ENCODE assay signal across 1 cellular context in the genomic region with DNA sequence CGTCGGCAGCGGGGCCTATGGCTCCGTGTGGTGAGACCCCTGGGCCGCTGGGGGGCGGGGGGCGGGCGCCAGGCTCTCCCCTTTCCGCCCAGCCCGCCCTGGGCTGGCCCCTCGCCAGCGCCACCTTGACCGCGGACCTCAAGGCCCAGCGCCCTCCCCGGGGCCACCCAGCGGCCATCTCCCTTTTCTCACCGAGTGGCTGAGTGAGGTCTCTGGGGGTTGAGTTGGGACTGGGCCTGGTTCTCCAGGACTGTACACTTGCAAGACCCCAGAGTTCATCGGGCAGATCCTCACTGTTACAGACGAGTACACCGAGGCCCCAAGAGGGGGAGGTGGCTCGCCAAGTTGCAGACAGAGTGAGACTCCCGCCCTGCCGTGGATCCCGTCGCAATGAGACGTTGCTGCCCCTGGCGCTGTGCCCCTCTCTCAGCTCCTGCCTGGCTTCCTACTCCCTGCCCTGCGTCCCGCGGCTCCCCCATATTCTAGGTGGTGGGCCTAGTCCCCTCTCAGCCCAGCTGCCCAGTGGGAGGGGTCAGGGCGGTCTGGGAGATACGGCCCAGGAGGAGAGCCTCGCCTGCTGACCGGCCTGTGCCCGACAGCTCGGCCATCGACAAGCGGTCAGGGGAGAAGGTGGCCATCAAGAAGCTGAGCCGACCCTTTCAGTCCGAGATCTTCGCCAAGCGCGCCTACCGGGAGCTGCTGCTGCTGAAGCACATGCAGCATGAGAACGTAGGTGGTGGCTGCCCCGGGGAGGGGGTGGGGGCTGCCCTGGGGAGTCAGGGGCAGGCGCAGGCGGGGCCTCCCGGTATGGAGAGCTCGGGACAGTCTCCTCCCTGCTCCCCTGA.
TF ChIP-seq lines count a peak whose summit lies in the region.

No MANE protein-coding gene starts in this region.

TF ChIP-seq in HEK293, 187 proteins besides CTCF, POLR2A, EP300 and RAD21 (continued from another document and continues in another):
- TF ChIP-seq, protein P1, sequence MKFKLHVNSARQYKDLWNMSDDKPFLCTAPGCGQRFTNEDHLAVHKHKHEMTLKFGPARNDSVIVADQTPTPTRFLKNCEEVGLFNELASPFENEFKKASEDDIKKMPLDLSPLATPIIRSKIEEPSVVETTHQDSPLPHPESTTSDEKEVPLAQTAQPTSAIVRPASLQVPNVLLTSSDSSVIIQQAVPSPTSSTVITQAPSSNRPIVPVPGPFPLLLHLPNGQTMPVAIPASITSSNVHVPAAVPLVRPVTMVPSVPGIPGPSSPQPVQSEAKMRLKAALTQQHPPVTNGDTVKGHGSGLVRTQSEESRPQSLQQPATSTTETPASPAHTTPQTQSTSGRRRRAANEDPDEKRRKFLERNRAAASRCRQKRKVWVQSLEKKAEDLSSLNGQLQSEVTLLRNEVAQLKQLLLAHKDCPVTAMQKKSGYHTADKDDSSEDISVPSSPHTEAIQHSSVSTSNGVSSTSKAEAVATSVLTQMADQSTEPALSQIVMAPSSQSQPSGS (tag by site-specific recombination; IDR thresholded peaks at IDR 0.05; ENCODE audit: low read depth) = no peak
- peak; percentile 67 for TF ChIP-seq SP3 (tag by site-specific recombination; IDR thresholded peaks at IDR 0.05)
- no peak for TF ChIP-seq KLF9 (tag by site-specific recombination; IDR thresholded peaks at IDR 0.05; ENCODE audit: low read depth)
- TF ChIP-seq ZFP41 (tag by site-specific recombination; IDR thresholded peaks at IDR 0.05; ENCODE audit: borderline replicate concordance) = no peak
- TF ChIP-seq, protein P2, sequence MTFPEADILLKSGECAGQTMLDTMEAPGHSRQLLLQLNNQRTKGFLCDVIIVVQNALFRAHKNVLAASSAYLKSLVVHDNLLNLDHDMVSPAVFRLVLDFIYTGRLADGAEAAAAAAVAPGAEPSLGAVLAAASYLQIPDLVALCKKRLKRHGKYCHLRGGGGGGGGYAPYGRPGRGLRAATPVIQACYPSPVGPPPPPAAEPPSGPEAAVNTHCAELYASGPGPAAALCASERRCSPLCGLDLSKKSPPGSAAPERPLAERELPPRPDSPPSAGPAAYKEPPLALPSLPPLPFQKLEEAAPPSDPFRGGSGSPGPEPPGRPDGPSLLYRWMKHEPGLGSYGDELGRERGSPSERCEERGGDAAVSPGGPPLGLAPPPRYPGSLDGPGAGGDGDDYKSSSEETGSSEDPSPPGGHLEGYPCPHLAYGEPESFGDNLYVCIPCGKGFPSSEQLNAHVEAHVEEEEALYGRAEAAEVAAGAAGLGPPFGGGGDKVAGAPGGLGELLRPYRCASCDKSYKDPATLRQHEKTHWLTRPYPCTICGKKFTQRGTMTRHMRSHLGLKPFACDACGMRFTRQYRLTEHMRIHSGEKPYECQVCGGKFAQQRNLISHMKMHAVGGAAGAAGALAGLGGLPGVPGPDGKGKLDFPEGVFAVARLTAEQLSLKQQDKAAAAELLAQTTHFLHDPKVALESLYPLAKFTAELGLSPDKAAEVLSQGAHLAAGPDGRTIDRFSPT (tag by site-specific recombination; IDR thresholded peaks at IDR 0.05) = no peak; the same call in 1 of the 2 replicates
- no peak for TF ChIP-seq KLF16 (tag by site-specific recombination; IDR thresholded peaks at IDR 0.05)
- no peak for TF ChIP-seq ZNF792 (tag by site-specific recombination; IDR thresholded peaks at IDR 0.05)
- TF ChIP-seq RBAK (tag by site-specific recombination; IDR thresholded peaks at IDR 0.05) = no peak
- TF ChIP-seq, protein P3, sequence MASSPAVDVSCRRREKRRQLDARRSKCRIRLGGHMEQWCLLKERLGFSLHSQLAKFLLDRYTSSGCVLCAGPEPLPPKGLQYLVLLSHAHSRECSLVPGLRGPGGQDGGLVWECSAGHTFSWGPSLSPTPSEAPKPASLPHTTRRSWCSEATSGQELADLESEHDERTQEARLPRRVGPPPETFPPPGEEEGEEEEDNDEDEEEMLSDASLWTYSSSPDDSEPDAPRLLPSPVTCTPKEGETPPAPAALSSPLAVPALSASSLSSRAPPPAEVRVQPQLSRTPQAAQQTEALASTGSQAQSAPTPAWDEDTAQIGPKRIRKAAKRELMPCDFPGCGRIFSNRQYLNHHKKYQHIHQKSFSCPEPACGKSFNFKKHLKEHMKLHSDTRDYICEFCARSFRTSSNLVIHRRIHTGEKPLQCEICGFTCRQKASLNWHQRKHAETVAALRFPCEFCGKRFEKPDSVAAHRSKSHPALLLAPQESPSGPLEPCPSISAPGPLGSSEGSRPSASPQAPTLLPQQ (tag by site-specific recombination; IDR thresholded peaks at IDR 0.05) = no peak
- TF ChIP-seq KLF7 (tag by site-specific recombination; IDR thresholded peaks at IDR 0.05; ENCODE audit: borderline replicate concordance) = no peak
- TF ChIP-seq ZNF112 (tag by site-specific recombination; IDR thresholded peaks at IDR 0.05) = no peak
- no peak for TF ChIP-seq ZNF777 (tag by site-specific recombination; IDR thresholded peaks at IDR 0.05; ENCODE audit: borderline replicate concordance)
- TF ChIP-seq, protein P4, sequence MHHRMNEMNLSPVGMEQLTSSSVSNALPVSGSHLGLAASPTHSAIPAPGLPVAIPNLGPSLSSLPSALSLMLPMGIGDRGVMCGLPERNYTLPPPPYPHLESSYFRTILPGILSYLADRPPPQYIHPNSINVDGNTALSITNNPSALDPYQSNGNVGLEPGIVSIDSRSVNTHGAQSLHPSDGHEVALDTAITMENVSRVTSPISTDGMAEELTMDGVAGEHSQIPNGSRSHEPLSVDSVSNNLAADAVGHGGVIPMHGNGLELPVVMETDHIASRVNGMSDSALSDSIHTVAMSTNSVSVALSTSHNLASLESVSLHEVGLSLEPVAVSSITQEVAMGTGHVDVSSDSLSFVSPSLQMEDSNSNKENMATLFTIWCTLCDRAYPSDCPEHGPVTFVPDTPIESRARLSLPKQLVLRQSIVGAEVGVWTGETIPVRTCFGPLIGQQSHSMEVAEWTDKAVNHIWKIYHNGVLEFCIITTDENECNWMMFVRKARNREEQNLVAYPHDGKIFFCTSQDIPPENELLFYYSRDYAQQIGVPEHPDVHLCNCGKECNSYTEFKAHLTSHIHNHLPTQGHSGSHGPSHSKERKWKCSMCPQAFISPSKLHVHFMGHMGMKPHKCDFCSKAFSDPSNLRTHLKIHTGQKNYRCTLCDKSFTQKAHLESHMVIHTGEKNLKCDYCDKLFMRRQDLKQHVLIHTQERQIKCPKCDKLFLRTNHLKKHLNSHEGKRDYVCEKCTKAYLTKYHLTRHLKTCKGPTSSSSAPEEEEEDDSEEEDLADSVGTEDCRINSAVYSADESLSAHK (tag by site-specific recombination; IDR thresholded peaks at IDR 0.05) = no peak
- TF ChIP-seq, protein P5, sequence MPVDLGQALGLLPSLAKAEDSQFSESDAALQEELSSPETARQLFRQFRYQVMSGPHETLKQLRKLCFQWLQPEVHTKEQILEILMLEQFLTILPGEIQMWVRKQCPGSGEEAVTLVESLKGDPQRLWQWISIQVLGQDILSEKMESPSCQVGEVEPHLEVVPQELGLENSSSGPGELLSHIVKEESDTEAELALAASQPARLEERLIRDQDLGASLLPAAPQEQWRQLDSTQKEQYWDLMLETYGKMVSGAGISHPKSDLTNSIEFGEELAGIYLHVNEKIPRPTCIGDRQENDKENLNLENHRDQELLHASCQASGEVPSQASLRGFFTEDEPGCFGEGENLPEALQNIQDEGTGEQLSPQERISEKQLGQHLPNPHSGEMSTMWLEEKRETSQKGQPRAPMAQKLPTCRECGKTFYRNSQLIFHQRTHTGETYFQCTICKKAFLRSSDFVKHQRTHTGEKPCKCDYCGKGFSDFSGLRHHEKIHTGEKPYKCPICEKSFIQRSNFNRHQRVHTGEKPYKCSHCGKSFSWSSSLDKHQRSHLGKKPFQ (tag by site-specific recombination; IDR thresholded peaks at IDR 0.05) = no peak
- TF ChIP-seq ZNF654 (tag by site-specific recombination; IDR thresholded peaks at IDR 0.05; ENCODE audit: low read depth) = no peak
- TF ChIP-seq ZFHX2 (tag by site-specific recombination; conservative IDR thresholded peaks at IDR 0.05) = peak; percentile 73
- peak; percentile 30; the same call in 1 of the 2 replicates for TF ChIP-seq ZBTB20 (tag by site-specific recombination; IDR thresholded peaks at IDR 0.05)
- TF ChIP-seq, protein P6, sequence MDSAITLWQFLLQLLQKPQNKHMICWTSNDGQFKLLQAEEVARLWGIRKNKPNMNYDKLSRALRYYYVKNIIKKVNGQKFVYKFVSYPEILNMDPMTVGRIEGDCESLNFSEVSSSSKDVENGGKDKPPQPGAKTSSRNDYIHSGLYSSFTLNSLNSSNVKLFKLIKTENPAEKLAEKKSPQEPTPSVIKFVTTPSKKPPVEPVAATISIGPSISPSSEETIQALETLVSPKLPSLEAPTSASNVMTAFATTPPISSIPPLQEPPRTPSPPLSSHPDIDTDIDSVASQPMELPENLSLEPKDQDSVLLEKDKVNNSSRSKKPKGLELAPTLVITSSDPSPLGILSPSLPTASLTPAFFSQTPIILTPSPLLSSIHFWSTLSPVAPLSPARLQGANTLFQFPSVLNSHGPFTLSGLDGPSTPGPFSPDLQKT (IDR thresholded peaks at IDR 0.05; ENCODE audit: borderline replicate concordance, low read depth, low read length) = no peak
- TF ChIP-seq KLF10 (tag by site-specific recombination; IDR thresholded peaks at IDR 0.05) = no peak
- no peak for TF ChIP-seq ZNF571 (tag by site-specific recombination; IDR thresholded peaks at IDR 0.05)
- TF ChIP-seq ZNF184 (tag by site-specific recombination; IDR thresholded peaks at IDR 0.05) = no peak
- TF ChIP-seq ZNF596 (tag by site-specific recombination; IDR thresholded peaks at IDR 0.05) = no peak
- TF ChIP-seq, protein P7, sequence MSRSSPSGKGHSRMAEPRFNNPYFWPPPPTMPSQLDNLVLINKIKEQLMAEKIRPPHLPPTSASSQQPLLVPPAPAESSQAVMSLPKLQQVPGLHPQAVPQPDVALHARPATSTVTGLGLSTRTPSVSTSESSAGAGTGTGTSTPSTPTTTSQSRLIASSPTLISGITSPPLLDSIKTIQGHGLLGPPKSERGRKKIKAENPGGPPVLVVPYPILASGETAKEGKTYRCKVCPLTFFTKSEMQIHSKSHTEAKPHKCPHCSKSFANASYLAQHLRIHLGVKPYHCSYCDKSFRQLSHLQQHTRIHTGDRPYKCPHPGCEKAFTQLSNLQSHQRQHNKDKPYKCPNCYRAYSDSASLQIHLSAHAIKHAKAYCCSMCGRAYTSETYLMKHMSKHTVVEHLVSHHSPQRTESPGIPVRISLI (tag by site-specific recombination; IDR thresholded peaks at IDR 0.05) = no peak
- TF ChIP-seq GLIS2 (tag by site-specific recombination; IDR thresholded peaks at IDR 0.05) = peak; percentile 75
- no peak for TF ChIP-seq ZNF404 (tag by site-specific recombination; IDR thresholded peaks at IDR 0.05)
- no peak for TF ChIP-seq ZNF175 (tag by site-specific recombination; IDR thresholded peaks at IDR 0.05)
- TF ChIP-seq ZNF433 (tag by site-specific recombination; IDR thresholded peaks at IDR 0.05; ENCODE audit: low read depth) = no peak
- TF ChIP-seq ZNF560 (tag by site-specific recombination; IDR thresholded peaks at IDR 0.05; ENCODE audit: borderline replicate concordance) = no peak
- no peak for TF ChIP-seq ZNF830 (tag by site-specific recombination; IDR thresholded peaks at IDR 0.05; ENCODE audit: low read depth)
- no peak for TF ChIP-seq ZNF223 (tag by site-specific recombination; IDR thresholded peaks at IDR 0.05)
- TF ChIP-seq ZBTB7A (tag by site-specific recombination; IDR thresholded peaks at IDR 0.05; ENCODE audit: low read depth) = no peak
- TF ChIP-seq ZNF548 (tag by site-specific recombination; IDR thresholded peaks at IDR 0.05) = no peak
- TF ChIP-seq ZNF24 (tag by site-specific recombination; IDR thresholded peaks at IDR 0.05) = no peak; the same call in 1 of the 2 replicates
- no peak for TF ChIP-seq MZF1 (tag by site-specific recombination; IDR thresholded peaks at IDR 0.05; ENCODE audit: borderline replicate concordance)
- TF ChIP-seq ZNF514 (tag by site-specific recombination; IDR thresholded peaks at IDR 0.05) = no peak
- TF ChIP-seq ZNF423 (tag by site-specific recombination; IDR thresholded peaks at IDR 0.05) = peak; percentile 74; the same call in 1 of the 2 replicates
- TF ChIP-seq, protein P8, sequence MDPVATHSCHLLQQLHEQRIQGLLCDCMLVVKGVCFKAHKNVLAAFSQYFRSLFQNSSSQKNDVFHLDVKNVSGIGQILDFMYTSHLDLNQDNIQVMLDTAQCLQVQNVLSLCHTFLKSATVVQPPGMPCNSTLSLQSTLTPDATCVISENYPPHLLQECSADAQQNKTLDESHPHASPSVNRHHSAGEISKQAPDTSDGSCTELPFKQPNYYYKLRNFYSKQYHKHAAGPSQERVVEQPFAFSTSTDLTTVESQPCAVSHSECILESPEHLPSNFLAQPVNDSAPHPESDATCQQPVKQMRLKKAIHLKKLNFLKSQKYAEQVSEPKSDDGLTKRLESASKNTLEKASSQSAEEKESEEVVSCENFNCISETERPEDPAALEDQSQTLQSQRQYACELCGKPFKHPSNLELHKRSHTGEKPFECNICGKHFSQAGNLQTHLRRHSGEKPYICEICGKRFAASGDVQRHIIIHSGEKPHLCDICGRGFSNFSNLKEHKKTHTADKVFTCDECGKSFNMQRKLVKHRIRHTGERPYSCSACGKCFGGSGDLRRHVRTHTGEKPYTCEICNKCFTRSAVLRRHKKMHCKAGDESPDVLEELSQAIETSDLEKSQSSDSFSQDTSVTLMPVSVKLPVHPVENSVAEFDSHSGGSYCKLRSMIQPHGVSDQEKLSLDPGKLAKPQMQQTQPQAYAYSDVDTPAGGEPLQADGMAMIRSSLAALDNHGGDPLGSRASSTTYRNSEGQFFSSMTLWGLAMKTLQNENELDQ (tag by site-specific recombination; IDR thresholded peaks at IDR 0.05; ENCODE audit: low read depth) = no peak
- no peak for TF ChIP-seq ZNF747 (tag by site-specific recombination; IDR thresholded peaks at IDR 0.05)
- no peak for TF ChIP-seq ZNF140 (tag by site-specific recombination; IDR thresholded peaks at IDR 0.05)
- peak; percentile 84 for TF ChIP-seq ZNF335 (tag by site-specific recombination; conservative IDR thresholded peaks at IDR 0.05)
- no peak for TF ChIP-seq ZNF624 (tag by site-specific recombination; IDR thresholded peaks at IDR 0.05)
- TF ChIP-seq, protein P9, sequence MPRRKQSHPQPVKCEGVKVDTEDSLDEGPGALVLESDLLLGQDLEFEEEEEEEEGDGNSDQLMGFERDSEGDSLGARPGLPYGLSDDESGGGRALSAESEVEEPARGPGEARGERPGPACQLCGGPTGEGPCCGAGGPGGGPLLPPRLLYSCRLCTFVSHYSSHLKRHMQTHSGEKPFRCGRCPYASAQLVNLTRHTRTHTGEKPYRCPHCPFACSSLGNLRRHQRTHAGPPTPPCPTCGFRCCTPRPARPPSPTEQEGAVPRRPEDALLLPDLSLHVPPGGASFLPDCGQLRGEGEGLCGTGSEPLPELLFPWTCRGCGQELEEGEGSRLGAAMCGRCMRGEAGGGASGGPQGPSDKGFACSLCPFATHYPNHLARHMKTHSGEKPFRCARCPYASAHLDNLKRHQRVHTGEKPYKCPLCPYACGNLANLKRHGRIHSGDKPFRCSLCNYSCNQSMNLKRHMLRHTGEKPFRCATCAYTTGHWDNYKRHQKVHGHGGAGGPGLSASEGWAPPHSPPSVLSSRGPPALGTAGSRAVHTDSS (tag by site-specific recombination; IDR thresholded peaks at IDR 0.05) = no peak
- TF ChIP-seq ZBTB1 (tag by site-specific recombination; IDR thresholded peaks at IDR 0.05) = no peak
